Comparison of ENCODE assay signal across 26 cellular contexts in the genomic region with DNA sequence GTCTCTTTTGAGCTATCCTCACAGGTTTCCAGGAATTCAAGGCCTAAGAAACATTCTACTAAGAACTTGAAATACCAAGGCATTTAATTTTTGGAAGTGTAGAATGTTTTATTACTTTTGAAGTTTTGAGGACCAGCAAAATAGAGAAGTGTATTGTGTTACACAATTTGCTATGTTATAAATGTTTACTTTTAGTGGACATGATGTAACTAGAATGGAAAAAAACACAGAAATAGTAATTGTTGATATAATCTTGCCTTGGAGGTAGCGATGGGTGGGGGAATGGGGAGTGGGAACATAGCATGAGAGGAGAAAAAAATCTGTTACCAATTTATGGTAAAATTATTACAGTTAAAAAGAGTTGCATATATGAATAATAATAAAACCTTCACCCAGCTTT.
A peak's percentile ranks its signal among the peaks of the same experiment; 100 is the strongest.
DNase-seq lines count a peak whose midpoint lies in the region; ATAC-seq and TF ChIP-seq lines count a peak whose summit lies in the region.
"Had no signal": no experiment of that assay in that cellular context is flagged by ENCODE, and none has a peak within 500 bp of the region (broad histone marks: within the 10 kb centered on the region; RNA-seq: fewer than 3 reads in every experiment).

No MANE protein-coding gene starts in this region.

- H3K27me3 ChIP-seq in OCI-LY3 (ENCODE audit: low read depth, low read length) = no peaks in the 10 kb centered on the region
- no peaks in the 10 kb centered on the region for H3K27me3 ChIP-seq in upper lobe of right lung
- H3K27me3 ChIP-seq: heart right ventricle, MG63 had no signal

- peaks cover 21% of the 10 kb centered on the region for H3K4me1 Mint-ChIP-seq in T-helper 1 cell treated with Interleukin-12 subunit alpha and Interleukin-12 subunit beta and Interleukin-4 antibody, amounts not matched to agents 30 μg/mL and 1 μg/mL, for 36 hours (ENCODE audit: low read depth)

- H4K20me1 ChIP-seq in OCI-LY3 (ENCODE audit: insufficient read depth, low read length) = no peaks in the 10 kb centered on the region

- no peak overlapping the region for H3K9ac ChIP-seq in OCI-LY3 (ENCODE audit: low read length)

- H3K27ac ChIP-seq in OCI-LY3 (ENCODE audit: low read length) (no peak overlapping the region), upper lobe of right lung (peak overlapping the region; percentile 3)
- H3K27ac ChIP-seq: epithelial cell of prostate had no signal

- H3K36me3 ChIP-seq in OCI-LY3 (replicated peaks; ENCODE audit: low read depth, low read length) (no peaks in the 10 kb centered on the region), upper lobe of right lung (no peaks in the 10 kb centered on the region)
- H3K36me3 ChIP-seq: heart right ventricle, MG63, thoracic aorta had no signal

- H3K4me2 ChIP-seq in OCI-LY3 (ENCODE audit: low read length) = peak overlapping the region; percentile 0; the same call in 1 of the 2 replicates

- intact Hi-C loops in upper lobe of right lung (cut with DNase I) = no loop called here

- peaks cover 6% of the 10 kb centered on the region for H3K36me3 Mint-ChIP-seq in T-helper 1 cell treated with Interleukin-12 subunit alpha and Interleukin-12 subunit beta and Interleukin-4 antibody, amounts not matched to agents 30 μg/mL and 1 μg/mL, for 36 hours (ENCODE audit: low read depth)

- H3K9me3 ChIP-seq in OCI-LY3 (ENCODE audit: insufficient read depth, low read length) = peaks cover 1% of the 10 kb centered on the region; the same call in 1 of the 2 replicates
- H3K9me3 ChIP-seq in upper lobe of right lung = no peaks in the 10 kb centered on the region
- H3K9me3 ChIP-seq: thoracic aorta had no signal

- peaks cover 15% of the 10 kb centered on the region for H3K4me1 ChIP-seq in OCI-LY3 (ENCODE audit: low read length)
- H3K4me1 ChIP-seq in upper lobe of right lung = peaks cover 13% of the 10 kb centered on the region

- H2AFZ ChIP-seq in OCI-LY3 (ENCODE audit: low read depth, low read length) = no peak overlapping the region

- peaks cover 15% of the 10 kb centered on the region for H3K9me3 Mint-ChIP-seq in T-helper 1 cell treated with Interleukin-12 subunit alpha and Interleukin-12 subunit beta and Interleukin-4 antibody, amounts not matched to agents 30 μg/mL and 1 μg/mL, for 36 hours
- H3K9me3 Mint-ChIP-seq: central memory CD8-positive, alpha-beta T cell had no signal

- peak; percentile 59 for ATAC-seq in left lobe of liver
- ATAC-seq in upper lobe of right lung = no peak
- no peak for ATAC-seq in GM21717 (IDR thresholded peaks at IDR 0.05; ENCODE audit: unreplicated experiment)
- ATAC-seq: stimulated activated naive B cell treated with anti-CD40 and anti-IgM and Interleukin-4, amounts not matched to agents 10 μg/mL and 1 μg/mL and 100 μg/mL, for 72 hours had no signal

- no peaks in the 10 kb centered on the region for H3K79me2 ChIP-seq in OCI-LY3 (ENCODE audit: low read length)

- H3K4me3 ChIP-seq in OCI-LY3 (ENCODE audit: low read length) (no peak overlapping the region), upper lobe of right lung (no peak overlapping the region)
- H3K4me3 ChIP-seq: heart right ventricle, MG63, thoracic aorta had no signal

- H3K27ac Mint-ChIP-seq in T-helper 1 cell treated with Interleukin-12 subunit alpha and Interleukin-12 subunit beta and Interleukin-4 antibody, amounts not matched to agents 30 μg/mL and 1 μg/mL, for 36 hours = no peak overlapping the region
- H3K27ac Mint-ChIP-seq: B cell; IgD-negative memory B cell; nephron progenitor cell; progenitor cell of endocrine pancreas; stimulated activated naive B cell treated with anti-CD40 and anti-IgM and Interleukin-4, amounts not matched to agents 10 μg/mL and 1 μg/mL and 100 μg/mL, for 72 hours had no signal

- DNase-seq in T-helper 1 cell = no peak
- no peak for DNase-seq in left lobe of liver (ENCODE audit: low spot score)
- no peak for DNase-seq in upper lobe of right lung
- no peak for DNase-seq in T1000 (lab: John Stamatoyannopoulos, UW)
- DNase-seq in SIG-M5 treated with dmso at 0.1 percent for 504 hours (lab: John Stamatoyannopoulos, UW; ENCODE audit: unreplicated experiment) = no peak
- DNase-seq: activated CD4-positive, alpha-beta T cell treated with anti-CD3 and anti-CD28 coated beads for 48 hours; activated naive CD4-positive, alpha-beta T cell treated with anti-CD3 and anti-CD28 coated beads, Interleukin-2, amount 50 U/mL, for 16 hours; activated T-cell treated with anti-CD3 and anti-CD28 coated beads, Interleukin-2, amount 50 U/mL, for 48 hours; foreskin fibroblast; heart right ventricle; MG63; NCI-H2171; NCI-H69; nephron progenitor cell; stimulated activated CD4-positive, alpha-beta T cell treated with anti-CD3 and anti-CD28 coated beads, Interleukin-2, amount 100 ng/mL, for 48 hours; stimulated activated naive B cell treated with anti-CD40 and anti-IgM and Interleukin-4, amounts not matched to agents 10 μg/mL and 1 μg/mL and 100 μg/mL, for 72 hours; SW 1271 had no signal

- H3K27me3 Mint-ChIP-seq in T-helper 1 cell treated with Interleukin-12 subunit alpha and Interleukin-12 subunit beta and Interleukin-4 antibody, amounts not matched to agents 30 μg/mL and 1 μg/mL, for 36 hours (ENCODE audit: low read depth) = peaks cover under 1% of the 10 kb centered on the region
- H3K27me3 Mint-ChIP-seq: B cell; central memory CD8-positive, alpha-beta T cell; IgD-negative memory B cell; progenitor cell of endocrine pancreas; stimulated activated naive B cell treated with anti-CD40 and anti-IgM and Interleukin-4, amounts not matched to agents 10 μg/mL and 1 μg/mL and 100 μg/mL, for 72 hours had no signal

- TF ChIP-seq CTCF in OCI-LY3 (IDR thresholded peaks at IDR 0.05; ENCODE audit: low read depth, low read length) (no peak), upper lobe of right lung (IDR thresholded peaks at IDR 0.05) (no peak)

- H3K4me3 Mint-ChIP-seq in T-helper 1 cell treated with Interleukin-12 subunit alpha and Interleukin-12 subunit beta and Interleukin-4 antibody, amounts not matched to agents 30 μg/mL and 1 μg/mL, for 36 hours = peak overlapping the region; percentile 8
- H3K4me3 Mint-ChIP-seq: B cell; central memory CD8-positive, alpha-beta T cell; nephron progenitor cell; stimulated activated naive B cell treated with anti-CD40 and anti-IgM and Interleukin-4, amounts not matched to agents 10 μg/mL and 1 μg/mL and 100 μg/mL, for 72 hours had no signal
